Comparison of ENCODE assay signal across 10 cellular contexts in genomic region chr6:16591681-16592549, GRCh38.
DNase-seq lines count a peak whose midpoint lies in the region; ATAC-seq and TF ChIP-seq lines count a peak whose summit lies in the region.
"Had no signal": no experiment of that assay in that cellular context is flagged by ENCODE, and none has a peak within 500 bp of the region (broad histone marks: within the 10 kb centered on the region; RNA-seq: fewer than 3 reads in every experiment).

No MANE protein-coding gene starts in this region.

- H3K27ac Mint-ChIP-seq in osteocyte (ENCODE audit: unreplicated experiment) (no peak overlapping the region), T-cell (peak overlapping the region in 1 of 2 donors; percentile 37)

- H3K9ac ChIP-seq in KMS-11, result no peak overlapping the region

- H3K27me3 ChIP-seq in KMS-11 (ENCODE audit: insufficient read depth, low read depth), result no peaks in the 10 kb centered on the region
- H3K27me3 ChIP-seq: neutrophil had no signal

- POLR2A ChIA-PET in T-cell (lab: Charles Lee), result no interaction called here

- H3K79me2 ChIP-seq in KMS-11 (ENCODE audit: insufficient read depth, low read depth), result no peaks in the 10 kb centered on the region

- H3K4me1 ChIP-seq in KMS-11 (ENCODE audit: low read depth, poor library complexity, severe bottlenecking), result peaks cover 13% of the 10 kb centered on the region

- H3K27me3 Mint-ChIP-seq in osteocyte (ENCODE audit: unreplicated experiment) (no peaks in the 10 kb centered on the region), T-cell (no peaks in the 10 kb centered on the region)

- H2AFZ ChIP-seq in KMS-11 (ENCODE audit: low read depth), result no peak overlapping the region

- no peaks in the 10 kb centered on the region for H3K36me3 ChIP-seq in KMS-11 (ENCODE audit: insufficient read depth)
- H3K36me3 ChIP-seq: neutrophil had no signal

- H3K4me1 Mint-ChIP-seq in osteocyte (ENCODE audit: unreplicated experiment) (peaks cover 10% of the 10 kb centered on the region), T-cell (peaks cover 4 to 20% (median 10%) of the 10 kb centered on the region in 3 donors)

- H3K9me3 Mint-ChIP-seq in osteocyte (ENCODE audit: unreplicated experiment), result no peaks in the 10 kb centered on the region
- no peaks in the 10 kb centered on the region for H3K9me3 Mint-ChIP-seq in T-cell

- CTCF ChIA-PET in T-cell (lab: Charles Lee), result interaction anchor here in 1 of 2 donors (0.7 kb wide), 1 partner anchor 225 kb away, joined by 3 read pairs; no protein-coding TSS in a partner anchor

- TF ChIP-seq CTCF in KMS-11 (conservative IDR thresholded peaks at IDR 0.05; ENCODE audit: low read depth, low read length) (no peak), osteocyte (IDR thresholded peaks at IDR 0.05) (no peak)

- peak; percentile 78 for ATAC-seq in GM18873 (IDR thresholded peaks at IDR 0.05; ENCODE audit: low FRiP score, unreplicated experiment)
- peak; percentile 85 for ATAC-seq in GM21737 (IDR thresholded peaks at IDR 0.05; ENCODE audit: unreplicated experiment)
- ATAC-seq in T-cell (replicated peaks in 1 of 4), result no peak

- H3K36me3 Mint-ChIP-seq in osteocyte (ENCODE audit: unreplicated experiment) (peaks cover 2% of the 10 kb centered on the region), T-cell (peaks cover 22% of the 10 kb centered on the region)

- peak overlapping the region; percentile 33 for H3K4me2 ChIP-seq in KMS-11

- no peak overlapping the region for H3K27ac ChIP-seq in KMS-11
- H3K27ac ChIP-seq: neutrophil had no signal

- no peak overlapping the region for H3K4me3 Mint-ChIP-seq in osteocyte (ENCODE audit: unreplicated experiment)
- H3K4me3 Mint-ChIP-seq in T-cell, result no peak overlapping the region

- no peaks in the 10 kb centered on the region for H4K20me1 ChIP-seq in KMS-11 (ENCODE audit: insufficient read depth)

- H3K4me3 ChIP-seq in KMS-11 (IDR thresholded peaks at IDR 0.05; ENCODE audit: insufficient read depth, low read depth, low read length), result no peak overlapping the region

- DNase-seq in stimulated activated CD4-positive, alpha-beta T cell treated with anti-CD3 and anti-CD28 coated beads, Interleukin-1b, Interleukin-23, amount 100 ng/mL, for 48 hours, result peak; percentile 42
- DNase-seq in NCI-H1105 (lab: John Stamatoyannopoulos, UW) (no peak), osteocyte (ENCODE audit: extremely low spot score, unreplicated experiment) (no peak), T-cell (no peak)
- DNase-seq: activated CD4-positive, CD25-positive, alpha-beta regulatory T cell; erythroblast had no signal

Comparison
In these comparisons a context has a peak if more than half of its experiments do, and no peak if none do; other contexts are left out.
1. ATAC-seq: peak in GM18873 (single experiment) and GM21737 (single experiment); none in T-cell (0 of 4).